ENCODE assay signal across 35 cellular contexts in the genomic region with DNA sequence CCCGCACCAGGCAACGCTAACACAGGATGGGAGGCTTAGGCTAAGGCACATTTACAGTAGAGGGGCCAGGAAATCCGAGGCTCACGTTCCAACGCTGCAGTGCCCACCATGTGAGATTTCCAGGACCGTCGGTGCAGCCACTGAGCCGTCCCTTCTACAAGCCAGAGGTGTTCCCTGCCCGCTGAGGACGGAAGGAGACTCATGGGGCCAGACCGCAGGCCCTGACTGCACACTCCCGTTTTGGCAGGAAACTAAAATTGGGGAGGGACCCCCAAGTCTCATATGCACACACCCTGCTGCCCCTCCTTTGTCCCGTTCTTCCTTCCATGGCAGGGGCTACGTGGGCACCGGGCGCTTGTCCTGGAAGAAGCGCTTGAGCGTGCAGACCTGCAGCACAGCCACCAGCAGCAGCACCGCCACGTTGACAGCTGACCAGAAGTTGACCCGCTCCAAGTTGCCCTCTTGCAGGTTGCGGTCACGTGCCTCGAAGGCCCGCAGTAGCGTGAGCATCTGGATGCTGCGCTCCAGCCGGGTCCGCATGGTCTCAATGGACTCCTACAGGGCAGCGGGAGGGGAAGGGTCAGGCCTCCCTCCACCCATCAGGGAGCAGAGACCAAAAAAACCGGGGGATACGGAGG. TPM values are rescaled to one million over a fixed set of nuclear protein-coding genes. Genes with fewer than 3 reads are reported as not detected.
DNase-seq lines count a peak whose midpoint lies in the region; ATAC-seq, FAIRE-seq and TF ChIP-seq lines count a peak whose summit lies in the region.
"Had no signal": no experiment of that assay in that cellular context is flagged by ENCODE, and none has a peak within 500 bp of the region (broad histone marks: within the 10 kb centered on the region; RNA-seq: fewer than 3 reads in every experiment).

No MANE protein-coding gene starts in this region.

- TF ChIP-seq POLR2A in heart left ventricle (IDR thresholded peaks at IDR 0.05), result no peak
- peak; percentile 48; the same call in 1 of the 2 replicates for TF ChIP-seq POLR2A in GM12878 (IDR thresholded peaks at IDR 0.05; ENCODE audit: low read depth, low read length)
- no peak for TF ChIP-seq POLR2A in HepG2 (IDR thresholded peaks at IDR 0.05; ENCODE audit: insufficient read depth in 1 of 2, low read depth in 2 of 2, low read length in 2 of 2)

- H3K36me3 Mint-ChIP-seq in stimulated activated naive B cell treated with anti-CD40 and anti-IgM and Interleukin-4, amounts not matched to agents 10 μg/mL and 1 μg/mL and 100 μg/mL, for 72 hours, result peaks cover 37 to 38% of the 10 kb centered on the region in 2 donors

- TF ChIP-seq RAD21 in GM12878 (IDR thresholded peaks at IDR 0.05; ENCODE audit: insufficient read depth, low read depth, low read length) (no peak), HepG2 (CRISPR knock-in tag; IDR thresholded peaks at IDR 0.05) (no peak)

- no peak overlapping the region for H3K9ac ChIP-seq in GM12878 (ENCODE audit: control insufficient read depth, insufficient read depth, low read length)
- no peak overlapping the region for H3K9ac ChIP-seq in HepG2 (ENCODE audit: insufficient read depth, low read depth, low read length)
- H3K9ac ChIP-seq: GM23248 had no signal

- H3K4me3 ChIP-seq in cardiac muscle cell, result no peak overlapping the region
- H3K4me3 ChIP-seq in heart left ventricle, result no peak overlapping the region
- H3K4me3 ChIP-seq in GM12878, result no peak overlapping the region
- H3K4me3 ChIP-seq in HepG2 (replicated peaks in 1 of 3; ENCODE audit: insufficient read depth in 1 of 3, low read depth in 2 of 3, low read length in 3 of 3), result no peak overlapping the region
- H3K4me3 ChIP-seq: A549, ascending aorta, GM23248, heart right ventricle, mucosa of descending colon, SJCRH30, skin epidermis, uterus had no signal

- in situ Hi-C loops in GM12878 (cut with MboI) (no loop called here), HepG2 (cut with HindIII; ENCODE audit: extremely low pct_ligation_motif_present, low pct_unique_long_range_greater_than_20kb) (no loop called here)

- H3K27ac ChIP-seq in cardiac muscle cell (peak overlapping the region; percentile 89), heart left ventricle (no peak overlapping the region), GM12878 (ENCODE audit: control insufficient read depth, insufficient read depth) (no peak overlapping the region), HepG2 (ENCODE audit: extremely low read length, insufficient read depth, low read length) (no peak overlapping the region)
- H3K27ac ChIP-seq: A549, ascending aorta, GM23248, heart right ventricle, SJCRH30, skin epidermis, uterus, VCaP had no signal

- no peak for TF ChIP-seq EP300 in GM12878 (IDR thresholded peaks at IDR 0.05; ENCODE audit: borderline replicate concordance in 1 of 2, control insufficient read depth in 1 of 2, low read depth in 2 of 2, low read length in 2 of 2)
- no peak for TF ChIP-seq EP300 in HepG2 (IDR thresholded peaks at IDR 0.05; ENCODE audit: low read depth in 2 of 2, low read length in 2 of 2)
- no peak for TF ChIP-seq EP300 in HepG2 (CRISPR knock-in tag; IDR thresholded peaks at IDR 0.05; ENCODE audit: borderline replicate concordance)

- RAD21 ChIA-PET in GM12878 (lab: Charles Lee; ENCODE audit: unreplicated experiment), result no interaction called here

- no peaks in the 10 kb centered on the region for H3K9me3 ChIP-seq in cardiac muscle cell (ENCODE audit: low read depth)
- H3K9me3 ChIP-seq in heart left ventricle, result peaks cover 0 to 8% (median 0%) of the 10 kb centered on the region in 12 donors
- peaks cover 5% of the 10 kb centered on the region; the same call in 2 of the 3 replicates for H3K9me3 ChIP-seq in GM12878 (replicated peaks; ENCODE audit: control insufficient read depth, insufficient read depth, low read length)
- H3K9me3 ChIP-seq in HepG2 (ENCODE audit: low read length), result no peaks in the 10 kb centered on the region
- H3K9me3 ChIP-seq: ascending aorta, SJCRH30 had no signal

- H3K27ac Mint-ChIP-seq in stimulated activated naive B cell treated with anti-CD40 and anti-IgM and Interleukin-4, amounts not matched to agents 10 μg/mL and 1 μg/mL and 100 μg/mL, for 72 hours, result peak overlapping the region; percentile 82
- H3K27ac Mint-ChIP-seq: activated naive CD8-positive, alpha-beta T cell treated with anti-CD3 and anti-CD28 coated beads, Interleukin-2, amount 10 ng/mL, durations not matched to agents 7 days and 5 days had no signal

- TSS peak; percentile 54 for BruUV-seq in GM12878 (replicated peaks; lab: Mats Ljungman, UMichigan)
- TSS peak; percentile 34 for BruUV-seq in HepG2 (replicated peaks; lab: Mats Ljungman, UMichigan)

- no peaks in the 10 kb centered on the region for H3K27me3 Mint-ChIP-seq in stimulated activated naive B cell treated with anti-CD40 and anti-IgM and Interleukin-4, amounts not matched to agents 10 μg/mL and 1 μg/mL and 100 μg/mL, for 72 hours
- H3K27me3 Mint-ChIP-seq: activated naive CD8-positive, alpha-beta T cell treated with anti-CD3 and anti-CD28 coated beads, Interleukin-2, amount 10 ng/mL, durations not matched to agents 7 days and 5 days; stimulated activated naive CD8-positive, alpha-beta T cell treated with anti-CD3 and anti-CD28 coated beads, Interleukin-15, Interleukin-2, amounts not matched to agents 100 ng/mL and 50 ng/mL, for 24 hours had no signal

- intact Hi-C loops in heart left ventricle (cut with DNase I), result no loop called here
- intact Hi-C loops in GM12878 (cut with micrococcal nuclease; ENCODE audit: unreplicated experiment), result no loop called here
- intact Hi-C loops in HepG2 (cut with micrococcal nuclease; ENCODE audit: unreplicated experiment), result loop anchor here (10.0 kb wide), 1 partner anchor 118 kb away; a partner anchor contains a TSS

- peaks cover 6 to 7% of the 10 kb centered on the region in 2 donors for H3K9me3 Mint-ChIP-seq in stimulated activated naive B cell treated with anti-CD40 and anti-IgM and Interleukin-4, amounts not matched to agents 10 μg/mL and 1 μg/mL and 100 μg/mL, for 72 hours

- H4K20me1 ChIP-seq in GM12878 (ENCODE audit: control insufficient read depth, insufficient read depth), result peaks cover 3% of the 10 kb centered on the region; the same call in 1 of the 2 replicates
- H4K20me1 ChIP-seq in HepG2 (ENCODE audit: insufficient read depth, low read length), result no peaks in the 10 kb centered on the region

- CTCF ChIA-PET in GM12878 (lab: Yijun Ruan, JAX), result interaction anchor here (1.1 kb wide), 1 partner anchor 82 kb away, joined by 3 read pairs; no protein-coding TSS in a partner anchor
- CTCF ChIA-PET in HepG2 (lab: Yijun Ruan, JAX; ENCODE audit: low intra/inter-chr PET ratio, low total read pairs), result no interaction called here

- SMC1A ChIA-PET in GM12878 (lab: Charles Lee; ENCODE audit: uncharacterized antibody, unreplicated experiment), result no interaction called here

- H3K4me2 ChIP-seq in GM12878 (ENCODE audit: control insufficient read depth, insufficient read depth) (no peak overlapping the region), HepG2 (ENCODE audit: low read depth, low read length) (no peak overlapping the region)
- H3K4me2 ChIP-seq: A549 had no signal

- WGBS in heart left ventricle, 4 donors, result 77 to 83% (median 82%) methylated on average over 19 to 32 of the region's 32 CpGs
- WGBS in GM12878 (ENCODE audit: insufficient coverage, insufficient replicate concordance, low lambda C conversion rate, missing lambda C conversion rate), result 96% methylated on average over 32 of the region's 32 CpGs
- WGBS in HepG2 (ENCODE audit: low lambda C conversion rate), result 95% methylated on average over 25 of the region's 32 CpGs

- no peak for FAIRE-seq in GM12878 (lab: Jason Lieb, UNC)
- no peak for FAIRE-seq in HepG2 (lab: Jason Lieb, UNC)
- FAIRE-seq: A549, RCC 7860 had no signal

- peak overlapping the region in 1 of 2 donors; percentile 17 for H3K4me3 Mint-ChIP-seq in stimulated activated naive B cell treated with anti-CD40 and anti-IgM and Interleukin-4, amounts not matched to agents 10 μg/mL and 1 μg/mL and 100 μg/mL, for 72 hours
- H3K4me3 Mint-ChIP-seq: activated naive CD8-positive, alpha-beta T cell treated with anti-CD3 and anti-CD28 coated beads, Interleukin-2, amount 10 ng/mL, durations not matched to agents 7 days and 5 days; CD8-positive, alpha-beta T cell; stimulated activated naive CD8-positive, alpha-beta T cell treated with anti-CD3 and anti-CD28 coated beads, Interleukin-15, Interleukin-2, amounts not matched to agents 100 ng/mL and 50 ng/mL, for 24 hours had no signal

- H3K27me3 ChIP-seq in cardiac muscle cell, result no peaks in the 10 kb centered on the region
- H3K27me3 ChIP-seq in heart left ventricle, result no peaks in the 10 kb centered on the region
- no peaks in the 10 kb centered on the region for H3K27me3 ChIP-seq in GM12878 (replicated peaks in 1 of 2; ENCODE audit: control insufficient read depth in 2 of 2, insufficient read depth in 2 of 2, low read length in 1 of 2)
- H3K27me3 ChIP-seq in HepG2 (ENCODE audit: control insufficient read depth in 1 of 2, insufficient read depth in 2 of 2, low read length in 2 of 2), result no peaks in the 10 kb centered on the region
- H3K27me3 ChIP-seq: ascending aorta, heart right ventricle, SJCRH30, uterus had no signal

- DNase-seq in cardiac muscle cell (ENCODE audit: low read depth in 1 of 2, low spot score in 1 of 2) (no peak), heart left ventricle (no peak), GM12878 (ENCODE audit: low read depth, low spot score) (no peak), HepG2 (ENCODE audit: low spot score) (no peak), MV-4-11 (lab: John Stamatoyannopoulos, UW) (no peak)
- no peak for DNase-seq in stimulated activated naive B cell treated with anti-CD40 and anti-IgM and Interleukin-4, amounts not matched to agents 10 μg/mL and 1 μg/mL and 100 μg/mL, for 72 hours
- DNase-seq: activated CD4-positive, alpha-beta T cell treated with anti-CD3 and anti-CD28 coated beads for 48 hours; activated effector memory CD4-positive, alpha-beta T cell treated with anti-CD3 and anti-CD28 coated beads, Interleukin-2, amount 50 U/mL, for 16 hours; activated naive CD8-positive, alpha-beta T cell treated with anti-CD3 and anti-CD28 coated beads, Interleukin-2, amount 10 ng/mL, durations not matched to agents 7 days and 5 days; CD8-positive, alpha-beta T cell; cortex of kidney; effector memory CD4-positive, alpha-beta T cell; EL; GM23248; heart right ventricle; IMR-90; kidney glomerular epithelial cell; mucosa of descending colon; NCI-H1048; NCI-H1694; NCI-H446 treated with DMSO at 0.1 percent for 48 hours; NCI-H82; SJCRH30; SW 1271; T1000; uterus had no signal

- no peak for ATAC-seq in heart left ventricle
- ATAC-seq in GM12878, result no peak
- no peak for ATAC-seq in HepG2
- ATAC-seq in stimulated activated naive B cell treated with anti-CD40 and anti-IgM and Interleukin-4, amounts not matched to agents 10 μg/mL and 1 μg/mL and 100 μg/mL, for 72 hours (replicated peaks), result no peak
- ATAC-seq in GM18858 (IDR thresholded peaks at IDR 0.05; ENCODE audit: unreplicated experiment), result no peak
- no peak for ATAC-seq in GM19328 (IDR thresholded peaks at IDR 0.05; ENCODE audit: unreplicated experiment)
- ATAC-seq: A549; CD8-positive, alpha-beta T cell; heart right ventricle; mucosa of descending colon had no signal

- no peaks in the 10 kb centered on the region; the same call in 1 of the 2 replicates for H3K79me2 ChIP-seq in GM12878 (ENCODE audit: control insufficient read depth, insufficient read depth, low read length)
- H3K79me2 ChIP-seq in HepG2 (ENCODE audit: insufficient read depth, low read length), result no peaks in the 10 kb centered on the region

- POLR2A ChIA-PET in GM12878 (lab: Charles Lee) (no interaction called here), HepG2 (lab: Yijun Ruan, JAX) (no interaction called here)

- peaks cover 18 to 23% of the 10 kb centered on the region in 2 donors for H3K4me1 Mint-ChIP-seq in stimulated activated naive B cell treated with anti-CD40 and anti-IgM and Interleukin-4, amounts not matched to agents 10 μg/mL and 1 μg/mL and 100 μg/mL, for 72 hours

- TF ChIP-seq CTCF in cardiac muscle cell (IDR thresholded peaks at IDR 0.05; ENCODE audit: low read depth, low read length), result no peak
- no peak for TF ChIP-seq CTCF in heart left ventricle (IDR thresholded peaks at IDR 0.05)
- no peak for TF ChIP-seq CTCF in GM12878 (IDR thresholded peaks at IDR 0.05 in 2 of 3, conservative IDR thresholded peaks at IDR 0.05 in 1 of 3; ENCODE audit: control insufficient read depth in 2 of 3, extremely low read depth in 1 of 3, insufficient read depth in 1 of 3, low read depth in 3 of 3, low read length in 3 of 3)
- no peak for TF ChIP-seq CTCF in HepG2 (CRISPR knock-in tag; IDR thresholded peaks at IDR 0.05)

- H2AFZ ChIP-seq in GM12878 (ENCODE audit: control insufficient read depth, low read depth, low read length) (no peak overlapping the region), HepG2 (ENCODE audit: low read length) (no peak overlapping the region)
- H2AFZ ChIP-seq: GM23248 had no signal

- H3K36me3 ChIP-seq in cardiac muscle cell (peaks cover 25% of the 10 kb centered on the region), heart left ventricle (peaks cover 0 to 67% (median 55%) of the 10 kb centered on the region in 9 donors), GM12878 (ENCODE audit: control insufficient read depth in 2 of 2, insufficient read depth in 2 of 2, low read length in 1 of 2) (peaks cover 4 to 18% of the 10 kb centered on the region in 2 experiments; a peak in 3 of 4 replicates), HepG2 (replicated peaks in 1 of 2; ENCODE audit: control insufficient read depth in 1 of 2, insufficient read depth in 2 of 2, low read length in 2 of 2) (peaks cover 10 to 15% of the 10 kb centered on the region in 2 experiments; a peak in 4 of 5 replicates)
- H3K36me3 ChIP-seq: uterus had no signal

- peaks cover 14% of the 10 kb centered on the region for H3K4me1 ChIP-seq in cardiac muscle cell (ENCODE audit: low read depth)
- peaks cover 0 to 16% (median 9%) of the 10 kb centered on the region in 12 donors for H3K4me1 ChIP-seq in heart left ventricle
- peaks cover 12% of the 10 kb centered on the region for H3K4me1 ChIP-seq in GM12878 (ENCODE audit: control insufficient read depth, insufficient read depth, low read length)
- H3K4me1 ChIP-seq in HepG2 (ENCODE audit: insufficient read depth, low read length), result peaks cover 16% of the 10 kb centered on the region
- H3K4me1 ChIP-seq: SJCRH30, uterus had no signal

RNA-seq across cellular contexts. Expression of a gene that starts 3.2 kb away (rescaled TPM):
- total RNA-seq in cardiac muscle cell, result 77.5 and 83.1 TPM in 2 replicates
- polyA plus RNA-seq in cardiac muscle cell, result 131 and 137 TPM in 2 replicates
- 10 to 100 TPM; 27.0 to 56.5 (median 35.0) TPM for total RNA-seq in heart left ventricle
- polyA plus RNA-seq in heart left ventricle, result 10 to 100 TPM; 44.6 to 76.5 TPM
- 9.3 and 10.1 TPM in 2 replicates for total RNA-seq in GM12878 (2013; cell fraction: nucleolus; rRNA removed)
- total RNA-seq in GM12878 (2014; rRNA removed), result 14.9 TPM in 2 replicates
- 9.1 and 9.2 TPM in 2 replicates for total RNA-seq in GM12878 (2014; rRNA removed; fragmentation: Illumina TruSeq; extraction: Trizol)
- 15.7 and 15.8 TPM in 2 replicates for total RNA-seq in GM12878 (2021)
- polyA plus RNA-seq in GM12878 (2011; ENCODE audit: low read depth), result 6.3 TPM
- polyA plus RNA-seq in GM12878 (2011; rRNA removed), result 11.2 and 15.7 TPM in 2 replicates
- polyA plus RNA-seq in GM12878 (2011; cell fraction: cytosol; rRNA removed), result 18.3 and 28.8 TPM in 2 replicates
- 9.0 and 9.9 TPM in 2 replicates for polyA plus RNA-seq in GM12878 (2011; cell fraction: nucleus; rRNA removed)
- polyA plus RNA-seq in GM12878 (2012), result 14.9 and 17.2 TPM in 2 replicates
- polyA plus RNA-seq in GM12878 (2014; fragmentation: Illumina TruSeq; extraction: Trizol), result 2.6 and 4.1 TPM in 2 replicates
- 1 to 10 TPM in 1 of 2 experiments, under 1 TPM in 1; 0.60 to 2.8 TPM for polyA plus RNA-seq in GM12878 (2014; fragmentation: Nextera tagmentation; extraction: Ambion mirVana)
- 9.8 and 12.2 TPM in 2 replicates for polyA plus RNA-seq in GM12878 (2014; rRNA removed)
- 10 to 100 TPM; 22.9 to 23.1 TPM for polyA plus RNA-seq in GM12878 (2016; fragmentation: Nextera tagmentation; extraction: Ambion mirVana)
- 11.2 and 11.6 TPM in 2 replicates for polyA minus RNA-seq in GM12878 (2011; rRNA and poly(A)+ RNA removed)
- polyA minus RNA-seq in GM12878 (2011; cell fraction: cytosol; rRNA and poly(A)+ RNA removed), result 5.0 and 8.6 TPM in 2 replicates
- 2.4 and 2.7 TPM in 2 replicates for polyA minus RNA-seq in GM12878 (2011; cell fraction: nucleus; rRNA and poly(A)+ RNA removed)
- total RNA-seq in HepG2 (2016; rRNA removed; fragmentation: Illumina TruSeq; extraction: Trizol), result 26.4 and 51.8 TPM in 2 replicates
- 16.7 and 20.2 TPM in 2 replicates for total RNA-seq in HepG2 (2016; cell fraction: cytosol; rRNA removed; fragmentation: Illumina TruSeq; extraction: Trizol; ENCODE audit: low read depth)
- 27.5 and 55.8 TPM in 2 replicates for total RNA-seq in HepG2 (2016; cell fraction: insoluble cytoplasmic fraction; rRNA removed; fragmentation: Illumina TruSeq; extraction: Trizol)
- total RNA-seq in HepG2 (2016; cell fraction: membrane; rRNA removed; fragmentation: Illumina TruSeq; extraction: Trizol), result 28.1 and 29.2 TPM in 2 replicates
- 33.0 and 36.4 TPM in 2 replicates for total RNA-seq in HepG2 (2016; cell fraction: nucleus; rRNA removed; fragmentation: Illumina TruSeq; extraction: Trizol)
- polyA plus RNA-seq in HepG2 (2011; rRNA removed), result 48.3 and 59.9 TPM in 2 replicates
- 79.8 and 90.0 TPM in 2 replicates for polyA plus RNA-seq in HepG2 (2011; cell fraction: cytosol; rRNA removed)
- 24.7 and 26.9 TPM in 2 replicates for polyA plus RNA-seq in HepG2 (2011; cell fraction: nucleus; rRNA removed)
- polyA plus RNA-seq in HepG2 (2012), result 25.8 and 36.4 TPM in 2 replicates
- polyA plus RNA-seq in HepG2 (2016; cell fraction: cytosol; fragmentation: Illumina TruSeq; extraction: Trizol; ENCODE audit: low read depth), result 15.9 and 17.5 TPM in 2 replicates
- polyA plus RNA-seq in HepG2 (2016; cell fraction: insoluble cytoplasmic fraction; fragmentation: Illumina TruSeq; extraction: Trizol; ENCODE audit: low read depth), result 22.0 and 23.3 TPM in 2 replicates
- 17.1 and 19.3 TPM in 2 replicates for polyA plus RNA-seq in HepG2 (2016; cell fraction: membrane; fragmentation: Illumina TruSeq; extraction: Trizol; ENCODE audit: low read depth)
- 53.0 and 55.2 TPM in 2 replicates for polyA plus RNA-seq in HepG2 (2016; cell fraction: nucleus; fragmentation: Illumina TruSeq; extraction: Trizol; ENCODE audit: insufficient read depth, low read depth)
- 28.9 and 40.3 TPM in 2 replicates for polyA minus RNA-seq in HepG2 (2011; rRNA and poly(A)+ RNA removed; ENCODE audit: low replicate concordance)
- polyA minus RNA-seq in HepG2 (2011; cell fraction: cytosol; rRNA and poly(A)+ RNA removed), result 17.3 and 19.4 TPM in 2 replicates
- polyA minus RNA-seq in HepG2 (2011; cell fraction: nucleus; rRNA and poly(A)+ RNA removed), result 7.7 and 10.1 TPM in 2 replicates

RNA-seq across cellular contexts. Expression of a gene that starts 15.4 kb away (rescaled TPM):
- 0.33 TPM in 1 of 2 replicates, not detected in the other for total RNA-seq in cardiac muscle cell
- 0.64 and 1.1 TPM in 2 replicates for polyA plus RNA-seq in cardiac muscle cell
- 1 to 10 TPM in 4 of 9 donors, under 1 TPM in 5; 0.21 to 6.0 (median 0.86) TPM for total RNA-seq in heart left ventricle
- polyA plus RNA-seq in heart left ventricle, result 1 to 10 TPM in 1 of 2 donors, under 1 TPM in 1; 0.23 to 1.1 TPM
- 12.2 and 13.1 TPM in 2 replicates for total RNA-seq in GM12878 (2013; cell fraction: nucleolus; rRNA removed)
- 6.5 and 6.9 TPM in 2 replicates for total RNA-seq in GM12878 (2014; rRNA removed)
- 7.5 and 7.6 TPM in 2 replicates for total RNA-seq in GM12878 (2014; rRNA removed; fragmentation: Illumina TruSeq; extraction: Trizol)
- 5.3 and 6.5 TPM in 2 replicates for total RNA-seq in GM12878 (2021)
- 3.5 TPM for polyA plus RNA-seq in GM12878 (2011; ENCODE audit: low read depth)
- 1.8 and 3.0 TPM in 2 replicates for polyA plus RNA-seq in GM12878 (2011; rRNA removed)
- polyA plus RNA-seq in GM12878 (2011; cell fraction: cytosol; rRNA removed), result 4.1 and 4.6 TPM in 2 replicates
- 2.1 and 2.7 TPM in 2 replicates for polyA plus RNA-seq in GM12878 (2011; cell fraction: nucleus; rRNA removed)
- polyA plus RNA-seq in GM12878 (2012), result 5.8 and 7.9 TPM in 2 replicates
- 2.4 and 6.0 TPM in 2 replicates for polyA plus RNA-seq in GM12878 (2014; fragmentation: Illumina TruSeq; extraction: Trizol)
- 1 to 10 TPM; 2.6 to 4.8 TPM for polyA plus RNA-seq in GM12878 (2014; fragmentation: Nextera tagmentation; extraction: Ambion mirVana)
- polyA plus RNA-seq in GM12878 (2014; rRNA removed), result 6.3 and 6.7 TPM in 2 replicates
- polyA plus RNA-seq in GM12878 (2016; fragmentation: Nextera tagmentation; extraction: Ambion mirVana), result 1 to 10 TPM; 4.2 to 4.8 TPM
- 1.5 and 2.5 TPM in 2 replicates for polyA minus RNA-seq in GM12878 (2011; rRNA and poly(A)+ RNA removed)
- polyA minus RNA-seq in GM12878 (2011; cell fraction: cytosol; rRNA and poly(A)+ RNA removed), result 1.2 and 1.6 TPM in 2 replicates
- 0.60 and 1.6 TPM in 2 replicates for polyA minus RNA-seq in GM12878 (2011; cell fraction: nucleus; rRNA and poly(A)+ RNA removed)
- not detected in 2 replicates for total RNA-seq in HepG2 (2016; rRNA removed; fragmentation: Illumina TruSeq; extraction: Trizol)
- total RNA-seq in HepG2 (2016; cell fraction: cytosol; rRNA removed; fragmentation: Illumina TruSeq; extraction: Trizol; ENCODE audit: low read depth), result not detected in 2 replicates
- total RNA-seq in HepG2 (2016; cell fraction: insoluble cytoplasmic fraction; rRNA removed; fragmentation: Illumina TruSeq; extraction: Trizol), result not detected in 2 replicates
- total RNA-seq in HepG2 (2016; cell fraction: membrane; rRNA removed; fragmentation: Illumina TruSeq; extraction: Trizol), result 0.37 TPM in 1 of 2 replicates, not detected in the other
- not detected in 2 replicates for total RNA-seq in HepG2 (2016; cell fraction: nucleus; rRNA removed; fragmentation: Illumina TruSeq; extraction: Trizol)
- polyA plus RNA-seq in HepG2 (2011; rRNA removed), result 0.10 and 0.11 TPM in 2 replicates
- polyA plus RNA-seq in HepG2 (2011; cell fraction: cytosol; rRNA removed), result 0.09 TPM in 1 of 2 replicates, not detected in the other
- not detected in 2 replicates for polyA plus RNA-seq in HepG2 (2011; cell fraction: nucleus; rRNA removed)
- polyA plus RNA-seq in HepG2 (2012), result 0.12 TPM in 1 of 2 replicates, not detected in the other
- not detected in 2 replicates for polyA plus RNA-seq in HepG2 (2016; cell fraction: cytosol; fragmentation: Illumina TruSeq; extraction: Trizol; ENCODE audit: low read depth)
- polyA plus RNA-seq in HepG2 (2016; cell fraction: insoluble cytoplasmic fraction; fragmentation: Illumina TruSeq; extraction: Trizol; ENCODE audit: low read depth), result not detected in 2 replicates
- 0.14 TPM in 1 of 2 replicates, not detected in the other for polyA plus RNA-seq in HepG2 (2016; cell fraction: membrane; fragmentation: Illumina TruSeq; extraction: Trizol; ENCODE audit: low read depth)
- polyA plus RNA-seq in HepG2 (2016; cell fraction: nucleus; fragmentation: Illumina TruSeq; extraction: Trizol; ENCODE audit: insufficient read depth, low read depth), result not detected in 2 replicates
- 0.49 TPM in 1 of 2 replicates, not detected in the other for polyA minus RNA-seq in HepG2 (2011; rRNA and poly(A)+ RNA removed; ENCODE audit: low replicate concordance)
- polyA minus RNA-seq in HepG2 (2011; cell fraction: cytosol; rRNA and poly(A)+ RNA removed), result not detected in 2 replicates
- polyA minus RNA-seq in HepG2 (2011; cell fraction: nucleus; rRNA and poly(A)+ RNA removed), result not detected in 2 replicates
- total RNA-seq: ascending aorta; CD8-positive, alpha-beta T cell; SJCRH30 had no signal
- polyA plus RNA-seq: neural cell had no signal

RNA-seq across cellular contexts. Expression of a gene that starts 38.6 kb away (rescaled TPM):
- 90.7 and 92.6 TPM in 2 replicates for total RNA-seq in cardiac muscle cell
- 46.8 and 81.2 TPM in 2 replicates for polyA plus RNA-seq in cardiac muscle cell
- total RNA-seq in heart left ventricle, result 10 to 100 TPM; 22.4 to 39.5 (median 29.3) TPM
- polyA plus RNA-seq in heart left ventricle, result 10 to 100 TPM; 26.9 to 38.6 TPM
- total RNA-seq in GM12878 (2013; cell fraction: nucleolus; rRNA removed), result 38.1 and 42.1 TPM in 2 replicates
- total RNA-seq in GM12878 (2014; rRNA removed), result 44.0 and 56.8 TPM in 2 replicates
- total RNA-seq in GM12878 (2014; rRNA removed; fragmentation: Illumina TruSeq; extraction: Trizol), result 26.8 and 30.9 TPM in 2 replicates
- 115 and 116 TPM in 2 replicates for total RNA-seq in GM12878 (2021)
- polyA plus RNA-seq in GM12878 (2011; ENCODE audit: low read depth), result 22.4 TPM
- 17.7 and 48.6 TPM in 2 replicates for polyA plus RNA-seq in GM12878 (2011; rRNA removed)
- polyA plus RNA-seq in GM12878 (2011; cell fraction: cytosol; rRNA removed), result 50.4 and 74.2 TPM in 2 replicates
- 121 and 141 TPM in 2 replicates for polyA plus RNA-seq in GM12878 (2011; cell fraction: nucleus; rRNA removed)
- polyA plus RNA-seq in GM12878 (2012), result 55.3 and 65.7 TPM in 2 replicates
- 33.0 and 63.5 TPM in 2 replicates for polyA plus RNA-seq in GM12878 (2014; fragmentation: Illumina TruSeq; extraction: Trizol)
- under 1 TPM; 0.45 to 0.49 TPM for polyA plus RNA-seq in GM12878 (2014; fragmentation: Nextera tagmentation; extraction: Ambion mirVana)
- 95.6 and 113 TPM in 2 replicates for polyA plus RNA-seq in GM12878 (2014; rRNA removed)
- polyA plus RNA-seq in GM12878 (2016; fragmentation: Nextera tagmentation; extraction: Ambion mirVana), result 10 to 100 TPM; 10.1 to 12.0 TPM
- 35.9 and 56.0 TPM in 2 replicates for polyA minus RNA-seq in GM12878 (2011; rRNA and poly(A)+ RNA removed)
- 29.0 and 34.2 TPM in 2 replicates for polyA minus RNA-seq in GM12878 (2011; cell fraction: cytosol; rRNA and poly(A)+ RNA removed)
- polyA minus RNA-seq in GM12878 (2011; cell fraction: nucleus; rRNA and poly(A)+ RNA removed), result 15.0 and 29.0 TPM in 2 replicates
- 21.9 and 27.6 TPM in 2 replicates for total RNA-seq in HepG2 (2016; rRNA removed; fragmentation: Illumina TruSeq; extraction: Trizol)
- 8.8 and 9.4 TPM in 2 replicates for total RNA-seq in HepG2 (2016; cell fraction: cytosol; rRNA removed; fragmentation: Illumina TruSeq; extraction: Trizol; ENCODE audit: low read depth)
- 18.6 and 27.9 TPM in 2 replicates for total RNA-seq in HepG2 (2016; cell fraction: insoluble cytoplasmic fraction; rRNA removed; fragmentation: Illumina TruSeq; extraction: Trizol)
- 21.1 and 24.7 TPM in 2 replicates for total RNA-seq in HepG2 (2016; cell fraction: membrane; rRNA removed; fragmentation: Illumina TruSeq; extraction: Trizol)
- total RNA-seq in HepG2 (2016; cell fraction: nucleus; rRNA removed; fragmentation: Illumina TruSeq; extraction: Trizol), result 16.8 and 18.1 TPM in 2 replicates
- polyA plus RNA-seq in HepG2 (2011; rRNA removed), result 53.0 and 55.8 TPM in 2 replicates
- 27.6 and 51.7 TPM in 2 replicates for polyA plus RNA-seq in HepG2 (2011; cell fraction: cytosol; rRNA removed)
- polyA plus RNA-seq in HepG2 (2011; cell fraction: nucleus; rRNA removed), result 83.1 and 120 TPM in 2 replicates
- 33.4 and 44.2 TPM in 2 replicates for polyA plus RNA-seq in HepG2 (2012)
- polyA plus RNA-seq in HepG2 (2016; cell fraction: cytosol; fragmentation: Illumina TruSeq; extraction: Trizol; ENCODE audit: low read depth), result 12.8 and 12.9 TPM in 2 replicates
- 41.9 and 59.7 TPM in 2 replicates for polyA plus RNA-seq in HepG2 (2016; cell fraction: insoluble cytoplasmic fraction; fragmentation: Illumina TruSeq; extraction: Trizol; ENCODE audit: low read depth)
- polyA plus RNA-seq in HepG2 (2016; cell fraction: membrane; fragmentation: Illumina TruSeq; extraction: Trizol; ENCODE audit: low read depth), result 29.0 and 31.4 TPM in 2 replicates
- polyA plus RNA-seq in HepG2 (2016; cell fraction: nucleus; fragmentation: Illumina TruSeq; extraction: Trizol; ENCODE audit: insufficient read depth, low read depth), result 54.5 and 65.3 TPM in 2 replicates
- polyA minus RNA-seq in HepG2 (2011; rRNA and poly(A)+ RNA removed; ENCODE audit: low replicate concordance), result 34.3 and 76.6 TPM in 2 replicates
- 18.8 and 19.0 TPM in 2 replicates for polyA minus RNA-seq in HepG2 (2011; cell fraction: cytosol; rRNA and poly(A)+ RNA removed)
- 16.2 and 20.0 TPM in 2 replicates for polyA minus RNA-seq in HepG2 (2011; cell fraction: nucleus; rRNA and poly(A)+ RNA removed)
